Comparison of ENCODE assay signal across 15 cellular contexts in the genomic region with DNA sequence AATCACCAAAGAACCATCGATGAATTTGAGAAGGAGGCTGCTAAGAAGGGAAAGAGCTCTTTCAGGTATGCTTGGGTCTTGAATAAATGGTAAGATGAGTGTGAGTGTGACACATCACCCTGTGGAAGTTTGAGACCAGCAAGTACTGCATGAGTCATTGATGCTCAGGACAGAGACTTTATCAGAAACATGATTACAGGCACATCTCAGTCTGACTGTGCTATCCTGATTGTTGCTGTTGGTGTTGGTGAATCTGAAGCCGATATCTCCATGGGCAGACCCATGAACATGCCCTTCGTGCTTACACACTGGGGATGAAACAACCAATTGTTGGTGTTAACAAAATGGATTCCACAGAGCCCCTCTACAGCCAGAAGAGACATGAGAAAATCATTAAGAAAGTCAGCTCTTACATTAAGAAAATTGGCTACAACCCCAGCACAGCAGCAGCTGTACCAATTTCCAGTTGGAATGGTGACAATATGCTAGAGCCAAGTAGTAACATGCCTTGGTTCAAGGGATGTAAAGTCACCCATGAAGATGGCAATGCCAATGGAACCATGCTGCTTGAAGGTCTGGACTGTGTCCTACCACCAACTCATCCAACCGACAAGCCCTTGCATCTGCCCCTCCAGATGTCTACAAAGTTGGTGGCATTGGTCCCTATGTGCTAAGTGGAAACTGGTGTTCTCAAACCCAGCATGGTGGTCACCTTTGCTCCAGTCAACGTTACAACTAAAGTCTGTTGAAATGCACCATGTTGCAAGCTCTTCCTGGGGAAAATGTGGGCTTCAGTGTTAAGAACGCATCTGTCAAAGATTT. TPM values are rescaled to one million over a fixed set of nuclear protein-coding genes. Genes with fewer than 3 reads are reported as not detected.
A peak's percentile ranks its signal among the peaks of the same experiment; 100 is the strongest.
DNase-seq lines count a peak whose midpoint lies in the region; FAIRE-seq and TF ChIP-seq lines count a peak whose summit lies in the region.
"Had no signal": no experiment of that assay in that cellular context is flagged by ENCODE, and none has a peak within 500 bp of the region (broad histone marks: within the 10 kb centered on the region; RNA-seq: fewer than 3 reads in every experiment).

No MANE protein-coding gene starts in this region.

- no peak overlapping the region for H2BK5ac ChIP-seq in H9 (ENCODE audit: insufficient read length, low read length)

- H3K9me3 Mint-ChIP-seq in astrocyte (ENCODE audit: unreplicated experiment) (no peaks in the 10 kb centered on the region), H9 (no peaks in the 10 kb centered on the region; a peak in 2 of 5 replicates), neural progenitor cell (no peaks in the 10 kb centered on the region)

- no peak overlapping the region for H3K4me3 Mint-ChIP-seq in astrocyte (ENCODE audit: unreplicated experiment)
- H3K4me3 Mint-ChIP-seq in H9 = no peak overlapping the region
- H3K4me3 Mint-ChIP-seq in neural progenitor cell = no peak overlapping the region

- no peak overlapping the region for H4K5ac ChIP-seq in H9 (ENCODE audit: insufficient read length, low read depth, low read length)

- H3K18ac ChIP-seq in H9 (ENCODE audit: insufficient read length, low read depth, low read length) = no peak overlapping the region

- no peak overlapping the region for H2BK12ac ChIP-seq in H9 (ENCODE audit: insufficient read length, low read depth, low read length)

- H3K4me3 ChIP-seq in astrocyte (ENCODE audit: insufficient read depth, low read depth, low read length) (no peak overlapping the region), neural progenitor cell (no peak overlapping the region)
- H3K4me3 ChIP-seq: adrenal gland, HAP-1, stomach had no signal

- no peak overlapping the region for H3T11ph ChIP-seq in H9 (ENCODE audit: low read length)

- no peak overlapping the region for H3K23ac ChIP-seq in H9 (ENCODE audit: insufficient read length, low read depth, low read length)

- peak; percentile 20 for FAIRE-seq in astrocyte (lab: Jason Lieb, UNC)

- H3K4ac ChIP-seq in H9 (ENCODE audit: low read depth, low read length) = no peak overlapping the region

- H2AFZ ChIP-seq in astrocyte (ENCODE audit: low read depth, low read length) = no peak overlapping the region
- no peak overlapping the region for H2AFZ ChIP-seq in H9 (ENCODE audit: low read length)
- no peak overlapping the region for H2AFZ ChIP-seq in neural progenitor cell (replicated peaks)

- no peaks in the 10 kb centered on the region for H3K79me1 ChIP-seq in H9 (ENCODE audit: insufficient read depth, low read depth, low read length, poor library complexity, severe bottlenecking)

- H2BK120ac ChIP-seq in H9 (ENCODE audit: low read depth, low read length, poor library complexity, severe bottlenecking) = no peak overlapping the region

- H4K91ac ChIP-seq in H9 (ENCODE audit: insufficient read length, low read depth, low read length) = no peak overlapping the region

- no peaks in the 10 kb centered on the region for H3K36me3 Mint-ChIP-seq in astrocyte (ENCODE audit: low read depth, unreplicated experiment)
- no peaks in the 10 kb centered on the region for H3K36me3 Mint-ChIP-seq in H9 (ENCODE audit: insufficient read depth in 1 of 3, low read depth in 3 of 3)
- H3K36me3 Mint-ChIP-seq in neural progenitor cell = no peaks in the 10 kb centered on the region

- H3K4me1 ChIP-seq in astrocyte (ENCODE audit: insufficient read depth, low read length) (peaks cover 8% of the 10 kb centered on the region), H9 (ENCODE audit: insufficient read depth, low read length) (no peaks in the 10 kb centered on the region), neural progenitor cell (no peaks in the 10 kb centered on the region)
- H3K4me1 ChIP-seq: adrenal gland, HAP-1 had no signal

- H3K9me3 ChIP-seq in astrocyte (ENCODE audit: insufficient read depth, low read depth, low read length) (no peaks in the 10 kb centered on the region), H9 (ENCODE audit: control insufficient read depth, low read depth, low read length) (no peaks in the 10 kb centered on the region), neural progenitor cell (ENCODE audit: low read depth) (no peaks in the 10 kb centered on the region)
- H3K9me3 ChIP-seq: adrenal gland, HAP-1, stomach had no signal

- no peak overlapping the region for H2BK15ac ChIP-seq in H9 (ENCODE audit: low read depth, low read length)

- H2AK5ac ChIP-seq in H9 (ENCODE audit: insufficient read length, low read length) = no peak overlapping the region

- H3K9ac ChIP-seq in astrocyte (ENCODE audit: low read length) (no peak overlapping the region), H9 (ENCODE audit: extremely low read depth, insufficient read length, low read length) (no peak overlapping the region), neural progenitor cell (no peak overlapping the region)

- H3K4me2 ChIP-seq in astrocyte (ENCODE audit: low read length) (no peak overlapping the region), H9 (ENCODE audit: insufficient read depth, insufficient read length, low read length) (no peak overlapping the region), neural progenitor cell (no peak overlapping the region)

- H3F3A ChIP-seq in neural progenitor cell (ENCODE audit: low read depth) = no peaks in the 10 kb centered on the region

- no peak overlapping the region for H3K14ac ChIP-seq in H9 (ENCODE audit: insufficient read depth, low read length)

- WGBS in H9 (ENCODE audit: extremely low coverage, insufficient read length, low lambda C conversion rate) = no CpG with 5 or more reads among the region's 6 CpGs

- H3K27ac Mint-ChIP-seq in astrocyte (ENCODE audit: unreplicated experiment) (no peak overlapping the region), H9 (no peak overlapping the region), neural progenitor cell (no peak overlapping the region)

- DNase-seq in AG20443 (ENCODE audit: low spot score) (peak; percentile 40), HPDE6-E6E7 (ENCODE audit: extremely low spot score) (peak; percentile 62), astrocyte (ENCODE audit: low read depth) (peak; percentile 53), kidney glomerular epithelial cell (lab: John Stamatoyannopoulos, UW) (peak; percentile 40), NCI-H2196 (lab: John Stamatoyannopoulos, UW; ENCODE audit: unreplicated experiment) (no peak), H9 (no peak), neural progenitor cell (ENCODE audit: low spot score) (no peak)
- DNase-seq in stimulated activated CD4-positive, alpha-beta T cell treated with anti-CD3 and anti-CD28 coated beads, Interleukin-4, amount 100 ng/mL, for 24 hours = no peak

- H3K79me2 ChIP-seq in astrocyte (ENCODE audit: insufficient read depth, low read length) = no peaks in the 10 kb centered on the region
- H3K79me2 ChIP-seq in H9 (ENCODE audit: insufficient read depth, low read length) = no peaks in the 10 kb centered on the region
- no peaks in the 10 kb centered on the region for H3K79me2 ChIP-seq in neural progenitor cell (ENCODE audit: low read depth)

- no peak overlapping the region for H4K8ac ChIP-seq in H9 (replicated peaks; ENCODE audit: insufficient read length, low read depth, low read length)

- peaks cover 6% of the 10 kb centered on the region for H3K27me3 Mint-ChIP-seq in astrocyte (ENCODE audit: low read depth, unreplicated experiment)
- peaks cover 4% of the 10 kb centered on the region for H3K27me3 Mint-ChIP-seq in H9 (ENCODE audit: low read depth)
- peaks cover 6% of the 10 kb centered on the region for H3K27me3 Mint-ChIP-seq in neural progenitor cell (ENCODE audit: insufficient read depth, low read depth)

- H3K36me3 ChIP-seq in astrocyte (ENCODE audit: insufficient read depth, low read length) (no peaks in the 10 kb centered on the region), neural progenitor cell (no peaks in the 10 kb centered on the region)
- H3K36me3 ChIP-seq: adrenal gland, HAP-1, stomach, WERI-Rb-1 had no signal

- no peak overlapping the region for H3K27ac ChIP-seq in astrocyte (ENCODE audit: low read depth, low read length)
- H3K27ac ChIP-seq in H9 (ENCODE audit: insufficient read length, low read depth, low read length) = no peak overlapping the region
- H3K27ac ChIP-seq in neural progenitor cell = no peak overlapping the region
- H3K27ac ChIP-seq: adrenal gland, SK-N-MC, stomach had no signal

- H3K27me3 ChIP-seq in astrocyte (ENCODE audit: insufficient read depth, low read length) (peaks cover 3% of the 10 kb centered on the region), H9 (ENCODE audit: insufficient read depth, low read length) (no peaks in the 10 kb centered on the region), neural progenitor cell (no peaks in the 10 kb centered on the region)
- H3K27me3 ChIP-seq: stomach had no signal

- H3K4me1 Mint-ChIP-seq in astrocyte (ENCODE audit: low read depth, unreplicated experiment) = peaks cover 3% of the 10 kb centered on the region
- H3K4me1 Mint-ChIP-seq in H9 = peaks cover 9 to 11% of the 10 kb centered on the region in 2 experiments
- peaks cover 7% of the 10 kb centered on the region for H3K4me1 Mint-ChIP-seq in neural progenitor cell

- no peaks in the 10 kb centered on the region for H3K23me2 ChIP-seq in H9 (ENCODE audit: insufficient read length, low read depth, low read length, poor library complexity, severe bottlenecking)

- H2BK20ac ChIP-seq in H9 (ENCODE audit: low read depth, low read length, poor library complexity, severe bottlenecking) = no peak overlapping the region

- H4K20me1 ChIP-seq in astrocyte (ENCODE audit: insufficient read depth, low read length) (no peaks in the 10 kb centered on the region), H9 (ENCODE audit: control insufficient read depth, insufficient read depth, insufficient read length) (no peaks in the 10 kb centered on the region), neural progenitor cell (ENCODE audit: low read depth) (no peaks in the 10 kb centered on the region)

- no peak overlapping the region for H3K56ac ChIP-seq in H9 (ENCODE audit: insufficient read length, low read depth, low read length)

- TF ChIP-seq CTCF in astrocyte (IDR thresholded peaks at IDR 0.05; ENCODE audit: insufficient read depth, low read depth, low read length) = no peak
- no peak for TF ChIP-seq CTCF in H9 (conservative IDR thresholded peaks at IDR 0.05)
- TF ChIP-seq CTCF in neural progenitor cell (IDR thresholded peaks at IDR 0.05) = no peak

RNA-seq across cellular contexts. Expression of a gene that starts 20.5 kb away (rescaled TPM):
- not detected in 2 replicates for total RNA-seq in astrocyte
- total RNA-seq in H9 (2021) = not detected in 2 replicates
- 0.15 TPM in 1 of 2 replicates, not detected in the other for total RNA-seq in neural progenitor cell (ENCODE audit: low replicate concordance)
- total RNA-seq: dermis blood vessel endothelial cell, pulmonary artery endothelial cell had no signal

Comparison
In these comparisons a context has a peak if more than half of its experiments do, and no peak if none do; other contexts are left out.
1. DNase-seq: peak in AG20443 (single experiment), HPDE6-E6E7 (single experiment), astrocyte (single experiment) and kidney glomerular epithelial cell (single experiment); none in NCI-H2196 (single experiment), H9 (single experiment), stimulated activated CD4-positive, alpha-beta T cell treated with anti-CD3 and anti-CD28 coated beads, Interleukin-4, amount 100 ng/mL, for 24 hours (single experiment) and neural progenitor cell (single experiment).